1 cellular context compared by ENCODE assay signal in the genomic region with DNA sequence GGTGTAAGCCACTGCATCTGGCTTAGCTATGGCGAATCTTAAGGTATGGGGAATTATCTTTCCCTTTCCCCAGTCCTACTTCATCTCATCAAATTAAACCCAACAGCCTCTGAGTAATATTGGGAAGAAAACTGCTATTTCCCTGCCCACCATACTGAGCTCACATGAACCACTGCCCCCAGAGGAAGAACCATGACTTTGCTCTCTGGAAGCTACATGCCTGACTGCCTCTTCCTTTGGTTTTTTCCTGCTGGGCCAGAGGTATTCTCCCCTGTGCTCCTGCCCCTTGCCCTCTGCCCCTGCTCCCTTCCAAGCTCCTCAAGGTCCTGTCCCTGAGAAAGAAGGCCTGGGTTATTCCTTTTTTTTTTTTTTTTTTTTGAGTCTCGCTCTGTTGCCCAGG.
TF ChIP-seq lines count a peak whose summit lies in the region.

No MANE protein-coding gene starts in this region.

TF ChIP-seq in WTC11, 78 proteins besides CTCF, POLR2A, EP300 and RAD21 (continued from another document):
- TF ChIP-seq, protein P1, sequence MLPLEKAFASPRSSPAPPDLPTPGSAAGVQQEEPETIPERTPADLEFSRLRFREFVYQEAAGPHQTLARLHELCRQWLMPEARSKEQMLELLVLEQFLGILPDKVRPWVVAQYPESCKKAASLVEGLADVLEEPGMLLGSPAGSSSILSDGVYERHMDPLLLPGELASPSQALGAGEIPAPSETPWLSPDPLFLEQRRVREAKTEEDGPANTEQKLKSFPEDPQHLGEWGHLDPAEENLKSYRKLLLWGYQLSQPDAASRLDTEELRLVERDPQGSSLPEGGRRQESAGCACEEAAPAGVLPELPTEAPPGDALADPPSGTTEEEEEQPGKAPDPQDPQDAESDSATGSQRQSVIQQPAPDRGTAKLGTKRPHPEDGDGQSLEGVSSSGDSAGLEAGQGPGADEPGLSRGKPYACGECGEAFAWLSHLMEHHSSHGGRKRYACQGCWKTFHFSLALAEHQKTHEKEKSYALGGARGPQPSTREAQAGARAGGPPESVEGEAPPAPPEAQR (CRISPR knock-in tag; IDR thresholded peaks at IDR 0.05): no peak
- TF ChIP-seq, protein P2, sequence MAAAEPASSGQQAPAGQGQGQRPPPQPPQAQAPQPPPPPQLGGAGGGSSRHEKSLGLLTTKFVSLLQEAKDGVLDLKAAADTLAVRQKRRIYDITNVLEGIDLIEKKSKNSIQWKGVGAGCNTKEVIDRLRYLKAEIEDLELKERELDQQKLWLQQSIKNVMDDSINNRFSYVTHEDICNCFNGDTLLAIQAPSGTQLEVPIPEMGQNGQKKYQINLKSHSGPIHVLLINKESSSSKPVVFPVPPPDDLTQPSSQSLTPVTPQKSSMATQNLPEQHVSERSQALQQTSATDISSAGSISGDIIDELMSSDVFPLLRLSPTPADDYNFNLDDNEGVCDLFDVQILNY (CRISPR knock-in tag; IDR thresholded peaks at IDR 0.05): no peak
- TF ChIP-seq, protein P3, sequence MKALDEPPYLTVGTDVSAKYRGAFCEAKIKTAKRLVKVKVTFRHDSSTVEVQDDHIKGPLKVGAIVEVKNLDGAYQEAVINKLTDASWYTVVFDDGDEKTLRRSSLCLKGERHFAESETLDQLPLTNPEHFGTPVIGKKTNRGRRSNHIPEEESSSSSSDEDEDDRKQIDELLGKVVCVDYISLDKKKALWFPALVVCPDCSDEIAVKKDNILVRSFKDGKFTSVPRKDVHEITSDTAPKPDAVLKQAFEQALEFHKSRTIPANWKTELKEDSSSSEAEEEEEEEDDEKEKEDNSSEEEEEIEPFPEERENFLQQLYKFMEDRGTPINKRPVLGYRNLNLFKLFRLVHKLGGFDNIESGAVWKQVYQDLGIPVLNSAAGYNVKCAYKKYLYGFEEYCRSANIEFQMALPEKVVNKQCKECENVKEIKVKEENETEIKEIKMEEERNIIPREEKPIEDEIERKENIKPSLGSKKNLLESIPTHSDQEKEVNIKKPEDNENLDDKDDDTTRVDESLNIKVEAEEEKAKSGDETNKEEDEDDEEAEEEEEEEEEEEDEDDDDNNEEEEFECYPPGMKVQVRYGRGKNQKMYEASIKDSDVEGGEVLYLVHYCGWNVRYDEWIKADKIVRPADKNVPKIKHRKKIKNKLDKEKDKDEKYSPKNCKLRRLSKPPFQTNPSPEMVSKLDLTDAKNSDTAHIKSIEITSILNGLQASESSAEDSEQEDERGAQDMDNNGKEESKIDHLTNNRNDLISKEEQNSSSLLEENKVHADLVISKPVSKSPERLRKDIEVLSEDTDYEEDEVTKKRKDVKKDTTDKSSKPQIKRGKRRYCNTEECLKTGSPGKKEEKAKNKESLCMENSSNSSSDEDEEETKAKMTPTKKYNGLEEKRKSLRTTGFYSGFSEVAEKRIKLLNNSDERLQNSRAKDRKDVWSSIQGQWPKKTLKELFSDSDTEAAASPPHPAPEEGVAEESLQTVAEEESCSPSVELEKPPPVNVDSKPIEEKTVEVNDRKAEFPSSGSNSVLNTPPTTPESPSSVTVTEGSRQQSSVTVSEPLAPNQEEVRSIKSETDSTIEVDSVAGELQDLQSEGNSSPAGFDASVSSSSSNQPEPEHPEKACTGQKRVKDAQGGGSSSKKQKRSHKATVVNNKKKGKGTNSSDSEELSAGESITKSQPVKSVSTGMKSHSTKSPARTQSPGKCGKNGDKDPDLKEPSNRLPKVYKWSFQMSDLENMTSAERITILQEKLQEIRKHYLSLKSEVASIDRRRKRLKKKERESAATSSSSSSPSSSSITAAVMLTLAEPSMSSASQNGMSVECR (CRISPR knock-in tag; IDR thresholded peaks at IDR 0.05; ENCODE audit: borderline replicate concordance): no peak
- TF ChIP-seq, protein P4, sequence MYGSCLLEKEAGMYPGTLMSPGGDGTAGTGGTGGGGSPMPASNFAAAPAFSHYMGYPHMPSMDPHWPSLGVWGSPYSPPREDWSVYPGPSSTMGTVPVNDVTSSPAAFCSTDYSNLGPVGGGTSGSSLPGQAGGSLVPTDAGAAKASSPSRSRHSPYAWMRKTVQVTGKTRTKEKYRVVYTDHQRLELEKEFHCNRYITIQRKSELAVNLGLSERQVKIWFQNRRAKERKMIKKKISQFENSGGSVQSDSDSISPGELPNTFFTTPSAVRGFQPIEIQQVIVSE (CRISPR knock-in tag; IDR thresholded peaks at IDR 0.05; ENCODE audit: borderline replicate concordance): no peak
- TF ChIP-seq ZNF232 (CRISPR knock-in tag; IDR thresholded peaks at IDR 0.05) (no peak), TCF7 (CRISPR knock-in tag; IDR thresholded peaks at IDR 0.05; ENCODE audit: low read depth) (no peak), CREM (CRISPR knock-in tag; IDR thresholded peaks at IDR 0.05) (no peak), NR2C2 (CRISPR knock-in tag; IDR thresholded peaks at IDR 0.05) (no peak), NR1H2 (CRISPR knock-in tag; IDR thresholded peaks at IDR 0.05) (no peak), GTF2I (CRISPR knock-in tag; conservative IDR thresholded peaks at IDR 0.05) (no peak)
- TF ChIP-seq, protein P5, sequence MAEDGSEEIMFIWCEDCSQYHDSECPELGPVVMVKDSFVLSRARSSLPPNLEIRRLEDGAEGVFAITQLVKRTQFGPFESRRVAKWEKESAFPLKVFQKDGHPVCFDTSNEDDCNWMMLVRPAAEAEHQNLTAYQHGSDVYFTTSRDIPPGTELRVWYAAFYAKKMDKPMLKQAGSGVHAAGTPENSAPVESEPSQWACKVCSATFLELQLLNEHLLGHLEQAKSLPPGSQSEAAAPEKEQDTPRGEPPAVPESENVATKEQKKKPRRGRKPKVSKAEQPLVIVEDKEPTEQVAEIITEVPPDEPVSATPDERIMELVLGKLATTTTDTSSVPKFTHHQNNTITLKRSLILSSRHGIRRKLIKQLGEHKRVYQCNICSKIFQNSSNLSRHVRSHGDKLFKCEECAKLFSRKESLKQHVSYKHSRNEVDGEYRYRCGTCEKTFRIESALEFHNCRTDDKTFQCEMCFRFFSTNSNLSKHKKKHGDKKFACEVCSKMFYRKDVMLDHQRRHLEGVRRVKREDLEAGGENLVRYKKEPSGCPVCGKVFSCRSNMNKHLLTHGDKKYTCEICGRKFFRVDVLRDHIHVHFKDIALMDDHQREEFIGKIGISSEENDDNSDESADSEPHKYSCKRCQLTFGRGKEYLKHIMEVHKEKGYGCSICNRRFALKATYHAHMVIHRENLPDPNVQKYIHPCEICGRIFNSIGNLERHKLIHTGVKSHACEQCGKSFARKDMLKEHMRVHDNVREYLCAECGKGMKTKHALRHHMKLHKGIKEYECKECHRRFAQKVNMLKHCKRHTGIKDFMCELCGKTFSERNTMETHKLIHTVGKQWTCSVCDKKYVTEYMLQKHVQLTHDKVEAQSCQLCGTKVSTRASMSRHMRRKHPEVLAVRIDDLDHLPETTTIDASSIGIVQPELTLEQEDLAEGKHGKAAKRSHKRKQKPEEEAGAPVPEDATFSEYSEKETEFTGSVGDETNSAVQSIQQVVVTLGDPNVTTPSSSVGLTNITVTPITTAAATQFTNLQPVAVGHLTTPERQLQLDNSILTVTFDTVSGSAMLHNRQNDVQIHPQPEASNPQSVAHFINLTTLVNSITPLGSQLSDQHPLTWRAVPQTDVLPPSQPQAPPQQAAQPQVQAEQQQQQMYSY (CRISPR knock-in tag; IDR thresholded peaks at IDR 0.05): no peak
TF ChIP-seq in WTC11: peak in this region for 0.
